Comparison of ENCODE assay signal across 15 cellular contexts in genomic region chr7:46630031-46630430, GRCh38.
DNase-seq lines count a peak whose midpoint lies in the region; ATAC-seq and TF ChIP-seq lines count a peak whose summit lies in the region.
"Had no signal": no experiment of that assay in that cellular context is flagged by ENCODE, and none has a peak within 500 bp of the region (broad histone marks: within the 10 kb centered on the region; RNA-seq: fewer than 3 reads in every experiment).

No MANE protein-coding gene starts in this region.

- DNase-seq in ELR (ENCODE audit: low read depth) (peak; percentile 15), SK-N-DZ (ENCODE audit: low spot score) (peak; percentile 24), fibroblast of peridontal ligament (ENCODE audit: extremely low read depth) (peak; percentile 48), skeletal muscle cell (ENCODE audit: low read depth) (peak; percentile 78), progenitor cell of endocrine pancreas (ENCODE audit: low spot score, unreplicated experiment) (no peak), DMS114 treated with DMSO at 0.1 percent for 48 hours (lab: John Stamatoyannopoulos, UW; ENCODE audit: unreplicated experiment) (no peak)
- DNase-seq: activated CD8-positive, alpha-beta memory T cell treated with anti-CD3 and anti-CD28 coated beads for 24 hours; islet precursor cell; NCI-H2171; nephron progenitor cell; T-cell had no signal

- H3K36me3 Mint-ChIP-seq in progenitor cell of endocrine pancreas (ENCODE audit: insufficient read depth): no peaks in the 10 kb centered on the region
- H3K36me3 Mint-ChIP-seq: T-cell had no signal

- TF ChIP-seq CTCF in progenitor cell of endocrine pancreas (IDR thresholded peaks at IDR 0.05; ENCODE audit: unreplicated experiment): no peak

- H3K27me3 Mint-ChIP-seq in progenitor cell of endocrine pancreas: no peaks in the 10 kb centered on the region
- H3K27me3 Mint-ChIP-seq: activated T-helper 17 cell treated with anti-CD3 and anti-CD28 coated beads, Interleukin-2, amount 50 U/mL, for 72 hours; B cell; T-cell had no signal

- H3K4me3 ChIP-seq in skeletal muscle cell (ENCODE audit: low read depth, low read length): no peak overlapping the region

- no peaks in the 10 kb centered on the region for H3K4me1 Mint-ChIP-seq in progenitor cell of endocrine pancreas (ENCODE audit: low read depth)
- H3K4me1 Mint-ChIP-seq: activated T-helper 17 cell treated with anti-CD3 and anti-CD28 coated beads, Interleukin-2, amount 50 U/mL, for 72 hours; B cell; T-cell had no signal

- ATAC-seq in HG02970 (IDR thresholded peaks at IDR 0.05; ENCODE audit: low FRiP score, unreplicated experiment): no peak
- no peak for ATAC-seq in GM19452 (IDR thresholded peaks at IDR 0.05; ENCODE audit: unreplicated experiment)
- ATAC-seq: activated T-helper 17 cell treated with anti-CD3 and anti-CD28 coated beads, Interleukin-2, amount 50 U/mL, for 72 hours; T-cell had no signal

- no peak overlapping the region for H3K27ac Mint-ChIP-seq in progenitor cell of endocrine pancreas
- H3K27ac Mint-ChIP-seq: activated T-helper 17 cell treated with anti-CD3 and anti-CD28 coated beads, Interleukin-2, amount 50 U/mL, for 72 hours; B cell; nephron progenitor cell; T-cell had no signal

- no peak overlapping the region for H3K4me3 Mint-ChIP-seq in progenitor cell of endocrine pancreas (ENCODE audit: low read depth)
- H3K4me3 Mint-ChIP-seq: activated T-helper 17 cell treated with anti-CD3 and anti-CD28 coated beads, Interleukin-2, amount 50 U/mL, for 72 hours; B cell; nephron progenitor cell; T-cell had no signal

- no peaks in the 10 kb centered on the region for H3K9me3 Mint-ChIP-seq in progenitor cell of endocrine pancreas (ENCODE audit: low read depth)

Comparison
In these comparisons a context has a peak if more than half of its experiments do, and no peak if none do; other contexts are left out.
1. DNase-seq: peak in ELR (single experiment), SK-N-DZ (single experiment), fibroblast of peridontal ligament (single experiment) and skeletal muscle cell (single experiment); none in progenitor cell of endocrine pancreas (single experiment) and DMS114 treated with DMSO at 0.1 percent for 48 hours (single experiment).